ENCODE assay signal across 22 cellular contexts in the genomic region with DNA sequence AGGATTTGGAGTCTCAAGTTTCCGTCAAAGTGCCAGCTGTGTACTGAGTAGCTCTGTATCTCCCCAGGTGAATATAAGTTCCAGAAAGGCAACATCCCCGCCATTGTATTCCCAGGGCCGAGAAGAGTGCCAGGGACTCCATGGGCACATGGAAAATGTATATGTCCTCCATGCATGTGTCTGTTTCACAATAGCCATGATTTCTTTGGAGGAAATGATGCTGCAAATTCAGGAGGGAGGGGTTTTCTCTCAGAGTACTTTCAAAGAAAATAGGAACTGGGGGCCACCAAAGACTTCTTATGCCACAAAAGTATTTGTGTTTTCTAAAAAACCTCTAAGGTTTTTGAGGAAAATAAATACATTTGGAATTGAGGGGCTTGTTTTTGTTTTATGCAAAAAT.
"Had no signal": no experiment of that assay in that cellular context is flagged by ENCODE, and none has a peak within 500 bp of the region (broad histone marks: within the 10 kb centered on the region; RNA-seq: fewer than 3 reads in every experiment).

No MANE protein-coding gene starts in this region.

- H3K4me1 ChIP-seq: lower lobe of right lung, stomach had no signal

- H3K36me3 ChIP-seq: esophagus muscularis mucosa, left ventricle myocardium inferior, lower lobe of right lung, sigmoid colon, stomach, thoracic aorta, transverse colon had no signal

- H2AFZ ChIP-seq: hepatocyte had no signal

- H3K4me3 ChIP-seq: esophagus muscularis mucosa, hepatocyte, left ventricle myocardium inferior, lower lobe of right lung, sigmoid colon, skin epidermis, stomach, thoracic aorta, transverse colon had no signal

- H3K9me3 Mint-ChIP-seq: natural killer cell treated with Interleukin-12 subunit alpha and Interleukin-12 subunit beta and Interleukin-15 and Interleukin-18, amount 100 ng/mL, for 72 hours had no signal

- H3K27me3 Mint-ChIP-seq: effector memory CD8-positive, alpha-beta T cell; memory B cell had no signal

- H3K27me3 ChIP-seq: esophagus muscularis mucosa, hepatocyte, sigmoid colon, stomach, transverse colon had no signal

- ATAC-seq: effector memory CD8-positive, alpha-beta T cell; left cardiac atrium; lower lobe of right lung; natural killer cell treated with Interleukin-12 subunit alpha and Interleukin-12 subunit beta and Interleukin-15 and Interleukin-18, amount 100 ng/mL, for 72 hours had no signal

- H3K4me2 ChIP-seq: hepatocyte had no signal

- DNase-seq: effector memory CD8-positive, alpha-beta T cell; foreskin fibroblast; kidney; left cardiac atrium; left ventricle myocardium inferior; lower lobe of right lung; midbrain; posterior cingulate gyrus; sigmoid colon; stimulated activated CD4-positive, alpha-beta T cell treated with anti-CD3 and anti-CD28 coated beads, Interleukin-12 subunit alpha, Interleukin-12 subunit beta, amount 100 ng/mL, for 4 hours; stimulated activated naive CD4-positive, alpha-beta T cell; stomach; substantia nigra; transverse colon had no signal

- H3K36me3 Mint-ChIP-seq: natural killer cell treated with Interleukin-12 subunit alpha and Interleukin-12 subunit beta and Interleukin-15 and Interleukin-18, amount 100 ng/mL, for 72 hours had no signal

- H3K9me3 ChIP-seq: esophagus muscularis mucosa, left ventricle myocardium inferior, lower lobe of right lung, sigmoid colon, stomach, thoracic aorta, transverse colon had no signal

- H3K4me3 Mint-ChIP-seq: dendritic cell treated with granulocyte-macrophage colony-stimulating factor and Interleukin-4, amounts not matched to agents 40 ng/mL and 50 ng/mL, for 4 days; effector memory CD8-positive, alpha-beta T cell; memory B cell; natural killer cell treated with Interleukin-12 subunit alpha and Interleukin-12 subunit beta and Interleukin-15 and Interleukin-18, amount 100 ng/mL, for 72 hours had no signal

- H3K27ac Mint-ChIP-seq: dendritic cell treated with granulocyte-macrophage colony-stimulating factor and Interleukin-4, amounts not matched to agents 40 ng/mL and 50 ng/mL, for 4 days; effector memory CD8-positive, alpha-beta T cell; memory B cell; natural killer cell treated with Interleukin-12 subunit alpha and Interleukin-12 subunit beta and Interleukin-15 and Interleukin-18, amount 100 ng/mL, for 72 hours had no signal

- H3K79me2 ChIP-seq: hepatocyte had no signal

- H3K27ac ChIP-seq: epithelial cell of prostate, esophagus muscularis mucosa, hepatocyte, left ventricle myocardium inferior, lower lobe of right lung, sigmoid colon, stomach, thoracic aorta, transverse colon had no signal

- H3K4me1 Mint-ChIP-seq: memory B cell had no signal
